In genomic region chr20:54207743-54208491, GRCh38 we compare ENCODE assay signal across 8 cellular contexts. TPM values are rescaled to one million over a fixed set of nuclear protein-coding genes. Genes with fewer than 3 reads are reported as not detected.
A peak's percentile ranks its signal among the peaks of the same experiment; 100 is the strongest.
DNase-seq lines count a peak whose midpoint lies in the region; ATAC-seq, FAIRE-seq and TF ChIP-seq lines count a peak whose summit lies in the region.

PFDN4 (plus strand) TSS chr20:54208087; CDS start chr20:54208101, 14 bp downstream.

- peak within 1 kb of the TSS; percentile 97 for H3K4me3 ChIP-seq in left ventricle myocardium inferior

- H3K4me1 ChIP-seq in left ventricle myocardium inferior, result peaks cover 40% of the 10 kb centered on the region

- peak within 1 kb of the TSS; percentile 98 for H3K27ac ChIP-seq in left ventricle myocardium inferior (replicated peaks)

- FAIRE-seq in urothelium cell line (lab: Jason Lieb, UNC), result peak; percentile 82

- TF ChIP-seq CTCF in GM13977 (IDR thresholded peaks at IDR 0.05; ENCODE audit: extremely low read depth, insufficient read depth, missing control alignments), result peak; percentile 97
- peak; percentile 91 for TF ChIP-seq CTCF in left ventricle myocardium inferior (IDR thresholded peaks at IDR 0.05; ENCODE audit: borderline replicate concordance)

- no peaks in the 10 kb centered on the region for H3K9me3 ChIP-seq in left ventricle myocardium inferior (replicated peaks)

- peaks cover 3% of the 10 kb centered on the region for H3K36me3 ChIP-seq in left ventricle myocardium inferior

- in situ Hi-C loops in GM13977 (cut with MboI; ENCODE audit: low pct_unique_long_range_greater_than_20kb, low sequenced_read_pairs, unreplicated experiment), result loop anchor here (10.0 kb wide), 1 partner anchor 103 kb away; no protein-coding TSS in a partner anchor

- peak; percentile 97 for ATAC-seq in HG02798 (IDR thresholded peaks at IDR 0.05; ENCODE audit: poor library complexity, unreplicated experiment)

- peak; percentile 94 for DNase-seq in GM13977 (ENCODE audit: low spot score)
- peak; percentile 67 to 95 (median 94) for DNase-seq in NCI-H1417 (lab: John Stamatoyannopoulos, UW)
- peak; percentile 79 for DNase-seq in amniotic epithelial cell (ENCODE audit: low read depth)
- DNase-seq in left ventricle myocardium inferior, result peak; percentile 83
- DNase-seq in pulmonary artery endothelial cell (ENCODE audit: low read depth, low spot score), result peak; percentile 48
- DNase-seq in urothelium cell line (ENCODE audit: low spot score), result peak; percentile 99

- H3K27me3 ChIP-seq in left ventricle myocardium inferior (ENCODE audit: low read depth), result no peaks in the 10 kb centered on the region

- intact Hi-C loops in T-helper 1 cell treated with Interleukin-12 subunit alpha and Interleukin-12 subunit beta and Interleukin-4 antibody, amounts not matched to agents 30 ng/mL and 1 ng/mL, for 36 hours (cut with micrococcal nuclease), result loop anchor here (1.0 to 5.0 kb wide), 5 partner anchors 9 to 1136 kb away; no protein-coding TSS in a partner anchor
- intact Hi-C loops in left ventricle myocardium inferior (cut with micrococcal nuclease), result no loop called here

RNA-seq across cellular contexts. Expression of gene PFDN4, which starts in this region (rescaled TPM):
- total RNA-seq in T-helper 1 cell treated with Interleukin-12 subunit alpha and Interleukin-12 subunit beta and Interleukin-4 antibody, amounts not matched to agents 30 ng/mL and 1 ng/mL, for 36 hours, result 33.0 and 35.6 TPM in 2 replicates
- total RNA-seq in left ventricle myocardium inferior, result 23.4 TPM
- total RNA-seq in pulmonary artery endothelial cell, result 92.4 and 117 TPM in 2 replicates

Comparison
In these comparisons a context has a peak if more than half of its experiments do, and no peak if none do; other contexts are left out.
1. Peak in every context shown above with its lines: DNase-seq, ATAC-seq, H3K4me3 ChIP-seq and H3K27ac ChIP-seq.
2. DNase-seq: peak in every context shown above with its lines; median percentile 99 in urothelium cell line; 94 in GM13977; 94 in NCI-H1417; 83 in left ventricle myocardium inferior; 79 in amniotic epithelial cell; 48 in pulmonary artery endothelial cell.